In the genomic region with DNA sequence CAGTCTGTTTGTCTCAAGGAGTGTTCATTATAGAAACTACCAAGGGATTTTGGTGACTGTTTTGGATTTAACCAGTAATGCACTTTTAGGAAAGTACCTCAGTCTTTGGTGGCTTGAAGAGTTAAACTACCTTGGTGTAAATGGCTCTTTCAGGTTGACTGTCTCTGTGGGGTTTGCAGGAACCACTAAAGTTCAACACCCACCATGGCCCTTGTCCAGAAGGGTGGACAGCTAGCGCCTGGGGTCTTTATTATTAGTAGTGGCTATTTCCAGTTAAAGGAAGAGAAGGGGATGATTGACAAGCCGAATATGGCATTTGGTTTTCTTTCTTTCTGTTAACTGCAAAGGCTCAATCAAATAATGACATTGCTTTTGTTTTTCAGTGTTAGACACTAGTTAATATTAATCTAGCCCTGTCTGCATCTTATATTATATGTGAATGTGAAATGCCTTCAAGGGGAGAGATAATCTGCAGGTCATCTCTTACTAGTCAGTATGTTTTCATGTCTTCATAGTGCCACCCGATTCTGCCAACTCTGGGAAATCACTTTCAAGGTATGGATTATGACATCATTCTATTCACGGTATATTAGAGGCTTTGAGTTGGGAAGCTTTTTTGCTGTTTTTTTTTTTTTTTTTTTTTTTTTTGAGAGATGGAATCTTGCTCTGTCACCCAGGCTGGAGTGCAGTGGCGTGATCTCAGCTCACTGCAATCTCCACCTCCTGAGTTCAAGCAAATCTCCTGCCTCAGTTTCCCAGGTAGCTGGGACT, we compare ENCODE assay signal across 11 cellular contexts. TPM values are rescaled to one million over a fixed set of nuclear protein-coding genes. Genes with fewer than 3 reads are reported as not detected.
DNase-seq lines count a peak whose midpoint lies in the region; FAIRE-seq and TF ChIP-seq lines count a peak whose summit lies in the region.
"Had no signal": no experiment of that assay in that cellular context is flagged by ENCODE, and none has a peak within 500 bp of the region (broad histone marks: within the 10 kb centered on the region; RNA-seq: fewer than 3 reads in every experiment).

No MANE protein-coding gene starts in this region.

- H3K4me1 ChIP-seq in CD4-positive, alpha-beta memory T cell (ENCODE audit: insufficient read depth, low read length): peaks cover 78% of the 10 kb centered on the region
- peaks cover 79% of the 10 kb centered on the region for H3K4me1 ChIP-seq in OCI-LY7 (ENCODE audit: insufficient read depth, low read length, poor library complexity, severe bottlenecking)
- peaks cover 44% of the 10 kb centered on the region for H3K4me1 ChIP-seq in mesodermal cell (ENCODE audit: control insufficient read depth, insufficient read depth, low read length, poor library complexity, severe bottlenecking)

- no peaks in the 10 kb centered on the region for H3K27me3 Mint-ChIP-seq in CD4-positive, alpha-beta memory T cell
- H3K27me3 Mint-ChIP-seq: activated naive CD8-positive, alpha-beta T cell treated with anti-CD3 and anti-CD28 coated beads, Interleukin-2, amount 10 ng/mL, durations not matched to agents 7 days and 5 days had no signal

- no peak overlapping the region for H2AFZ ChIP-seq in OCI-LY7 (ENCODE audit: low read length)

- H3K36me3 ChIP-seq in CD4-positive, alpha-beta memory T cell (ENCODE audit: insufficient read depth, low read length): no peaks in the 10 kb centered on the region
- H3K36me3 ChIP-seq in OCI-LY7 (ENCODE audit: insufficient read depth, low read length): no peaks in the 10 kb centered on the region; the same call in 1 of the 2 replicates
- peaks cover 27% of the 10 kb centered on the region for H3K36me3 ChIP-seq in mesodermal cell (ENCODE audit: control insufficient read depth, insufficient read depth, low read length)

- peaks cover 35% of the 10 kb centered on the region for H4K20me1 ChIP-seq in OCI-LY7 (ENCODE audit: insufficient read depth, low read length)

- H3K4me1 Mint-ChIP-seq in CD4-positive, alpha-beta memory T cell: peaks cover 57 to 84% (median 71%) of the 10 kb centered on the region in 4 donors

- WGBS in mesodermal cell (ENCODE audit: insufficient coverage in 2 of 2), 2 experiments: 83% methylated on average over 2 of the region's 5 CpGs; no CpG with 5 or more reads in 1 of the 2 experiments

- H3K27me3 ChIP-seq in CD4-positive, alpha-beta memory T cell (ENCODE audit: insufficient read depth, low read length): no peaks in the 10 kb centered on the region

- CTCF ChIA-PET in CD4-positive, alpha-beta memory T cell (lab: Charles Lee; ENCODE audit: partially characterized antibody): interaction anchor here (0.7 to 1.1 kb wide), 3 partner anchors 28 to 74 kb away, joined by 3 read pairs; no protein-coding TSS in a partner anchor
- CTCF ChIA-PET in OCI-LY7 (lab: Charles Lee; ENCODE audit: unreplicated experiment): no interaction called here

- intact Hi-C loops in CD4-positive, alpha-beta memory T cell (cut with micrococcal nuclease): no loop called here
- intact Hi-C loops in OCI-LY7 (cut with micrococcal nuclease; ENCODE audit: unreplicated experiment): loop anchor here (2.0 kb wide), 1 partner anchor 55 kb away; no protein-coding TSS in a partner anchor

- H3K27ac ChIP-seq in CD4-positive, alpha-beta memory T cell (ENCODE audit: low read depth, low read length): no peak overlapping the region
- H3K27ac ChIP-seq in OCI-LY7 (ENCODE audit: low read depth, low read length, poor library complexity, severe bottlenecking) (peak overlapping the region; percentile 91), mesodermal cell (ENCODE audit: low read depth, low read length, severe bottlenecking) (peak overlapping the region; percentile 69)

- H3K4me3 Mint-ChIP-seq in CD4-positive, alpha-beta memory T cell: peak overlapping the region in 4 of 8 donors; percentile 6 to 52 (median 28)
- H3K4me3 Mint-ChIP-seq: activated naive CD8-positive, alpha-beta T cell treated with anti-CD3 and anti-CD28 coated beads, Interleukin-2, amount 10 ng/mL, durations not matched to agents 7 days and 5 days had no signal

- no peaks in the 10 kb centered on the region for H3K9me2 ChIP-seq in OCI-LY7 (ENCODE audit: insufficient read depth, low read length)

- H3K27ac Mint-ChIP-seq in CD4-positive, alpha-beta memory T cell: peak overlapping the region in 4 of 7 donors; percentile 10 to 65 (median 60)
- H3K27ac Mint-ChIP-seq: activated naive CD8-positive, alpha-beta T cell treated with anti-CD3 and anti-CD28 coated beads, Interleukin-2, amount 10 ng/mL, durations not matched to agents 7 days and 5 days had no signal

- H3K9me3 ChIP-seq in CD4-positive, alpha-beta memory T cell (ENCODE audit: control insufficient read depth in 1 of 2, low read length in 2 of 2): no peaks in the 10 kb centered on the region
- H3K9me3 ChIP-seq in OCI-LY7 (ENCODE audit: low read length): no peaks in the 10 kb centered on the region
- peaks cover 5% of the 10 kb centered on the region for H3K9me3 ChIP-seq in mesodermal cell (ENCODE audit: control insufficient read depth, low read length)

- FAIRE-seq in GM19239 (lab: Jason Lieb, UNC): peak; percentile 11

- DNase-seq in CD4-positive, alpha-beta memory T cell: no peak
- DNase-seq in GM19239 (ENCODE audit: insufficient read length, low spot score) (no peak), OCI-LY7 (ENCODE audit: low spot score) (no peak), SIG-M5 (lab: John Stamatoyannopoulos, UW) (no peak), glomerular visceral epithelial cell (ENCODE audit: extremely low spot score) (no peak), AG08396 (ENCODE audit: low spot score) (no peak)
- no peak for DNase-seq in activated CD4-positive, CD25-positive, alpha-beta regulatory T cell treated with anti-CD3 and anti-CD28 coated beads, Interleukin-2, amount 50 U/mL, for 72 hours
- DNase-seq: activated naive CD8-positive, alpha-beta T cell treated with anti-CD3 and anti-CD28 coated beads, Interleukin-2, amount 10 ng/mL, durations not matched to agents 7 days and 5 days; DMS79; right cardiac atrium had no signal

- H3K4me2 ChIP-seq in OCI-LY7 (ENCODE audit: low read length): peak overlapping the region; percentile 76

- H3K79me2 ChIP-seq in OCI-LY7 (ENCODE audit: insufficient read depth, low read depth, low read length): peaks cover 83% of the 10 kb centered on the region

- BruUV-seq in OCI-LY7 (replicated peaks; lab: Mats Ljungman, UMichigan): no TSS peak

- H3K9me3 Mint-ChIP-seq in CD4-positive, alpha-beta memory T cell: no peaks in the 10 kb centered on the region
- H3K9me3 Mint-ChIP-seq: activated naive CD8-positive, alpha-beta T cell treated with anti-CD3 and anti-CD28 coated beads, Interleukin-2, amount 10 ng/mL, durations not matched to agents 7 days and 5 days had no signal

- no peak for TF ChIP-seq CTCF in OCI-LY7 (conservative IDR thresholded peaks at IDR 0.05; ENCODE audit: low read length)

- H3K36me3 Mint-ChIP-seq in CD4-positive, alpha-beta memory T cell: peaks cover 2 to 3% of the 10 kb centered on the region in 2 donors

- POLR2A ChIA-PET in CD4-positive, alpha-beta memory T cell (lab: Charles Lee; ENCODE audit: partially characterized antibody): interaction anchor here (1.7 to 2.0 kb wide), 2 partner anchors 9 to 36 kb away, joined by 6 read pairs; no protein-coding TSS in a partner anchor
- POLR2A ChIA-PET in OCI-LY7 (lab: Charles Lee): interaction anchor here (0.6 to 3.5 kb wide), 6 partner anchors 8 to 44 kb away, joined by 3 to 19 read pairs (median 6); no protein-coding TSS in a partner anchor

- no peak overlapping the region for H3K4me3 ChIP-seq in CD4-positive, alpha-beta memory T cell (ENCODE audit: low read length in 2 of 2)
- H3K4me3 ChIP-seq in OCI-LY7 (ENCODE audit: low read depth, low read length, poor library complexity, severe bottlenecking) (no peak overlapping the region), mesodermal cell (ENCODE audit: extremely low read depth, insufficient read depth, low read length, poor library complexity, severe bottlenecking) (no peak overlapping the region)

RNA-seq across cellular contexts. Expression of a gene that starts 56.4 kb away (rescaled TPM):
- total RNA-seq in CD4-positive, alpha-beta memory T cell: 100 to 1,000 TPM; 105 to 114 TPM
- polyA plus RNA-seq in CD4-positive, alpha-beta memory T cell: 10 to 100 TPM in 1 of 2 donors, 1 to 10 TPM in 1; 2.4 to 18.9 TPM
- 67.2 and 74.0 TPM in 2 replicates for total RNA-seq in OCI-LY7 (2014; rRNA removed; shearing (Covaris generic))
- 181 and 206 TPM in 2 replicates for total RNA-seq in OCI-LY7 (2022)
- 163 TPM for polyA plus RNA-seq in mesodermal cell (2013, experiment 1 of 2)
- polyA plus RNA-seq in mesodermal cell (2013, experiment 2 of 2): 152 TPM
